Comparison of ENCODE assay signal across 20 cellular contexts in the genomic region with DNA sequence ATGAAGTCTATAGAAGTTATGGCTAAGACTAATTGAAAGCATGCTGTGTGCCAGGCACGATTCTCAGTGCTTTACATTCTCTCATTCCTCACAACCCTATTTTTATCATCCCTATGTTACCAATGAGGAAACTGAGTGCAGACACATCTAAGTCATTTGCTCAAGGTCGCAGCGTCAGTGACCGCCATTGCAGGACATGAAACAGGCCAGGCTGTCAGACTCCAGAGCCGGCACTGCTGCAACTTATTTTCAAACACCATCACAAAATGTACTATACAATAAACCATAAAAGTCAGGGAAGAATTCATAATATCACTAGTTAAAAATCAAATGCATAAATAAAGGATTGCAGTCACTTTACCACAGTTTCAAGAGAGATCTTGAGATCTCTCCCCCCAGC. TPM values are rescaled to one million over a fixed set of nuclear protein-coding genes. Genes with fewer than 3 reads are reported as not detected.
DNase-seq lines count a peak whose midpoint lies in the region; ATAC-seq and TF ChIP-seq lines count a peak whose summit lies in the region.
"Had no signal": no experiment of that assay in that cellular context is flagged by ENCODE, and none has a peak within 500 bp of the region (broad histone marks: within the 10 kb centered on the region; RNA-seq: fewer than 3 reads in every experiment).

No MANE protein-coding gene starts in this region.

- no peaks in the 10 kb centered on the region for H3K9me2 ChIP-seq in SK-N-SH

- CTCF ChIA-PET in SK-N-SH (lab: Yijun Ruan, JAX), result no interaction called here

- H3K27ac Mint-ChIP-seq in CD4-positive, CD25-positive, alpha-beta regulatory T cell, result no peak overlapping the region
- H3K27ac Mint-ChIP-seq: CD4-positive, alpha-beta T cell; H9 had no signal

- WGBS in heart left ventricle, 4 donors, result 52 to 59% (median 54%) methylated on average over 5 of the region's 5 CpGs
- WGBS in SK-N-SH (ENCODE audit: low lambda C conversion rate), result 64% methylated on average over 5 of the region's 5 CpGs

- peak in 2 of 4 donors; percentile 26 to 41 for ATAC-seq in heart left ventricle
- ATAC-seq in CD4-positive, CD25-positive, alpha-beta regulatory T cell (ENCODE audit: low read depth in 2 of 2), result no peak

- H3K36me3 Mint-ChIP-seq in CD4-positive, CD25-positive, alpha-beta regulatory T cell, result peaks cover 11% of the 10 kb centered on the region

- H2AFZ ChIP-seq in SK-N-SH (ENCODE audit: low read depth), result no peak overlapping the region

- H3K4me2 ChIP-seq in SK-N-SH, result no peak overlapping the region

- intact Hi-C loops in heart left ventricle (cut with DNase I) (loop anchor here in 3 of 10 donors (5.0 to 10.0 kb wide), 3 partner anchors 74 to 107 kb away; no protein-coding TSS in a partner anchor), cardiac septum (cut with DNase I) (no loop called here)

- no peak overlapping the region for H3K4me3 Mint-ChIP-seq in CD4-positive, CD25-positive, alpha-beta regulatory T cell
- H3K4me3 Mint-ChIP-seq: CD4-positive, alpha-beta T cell; H9 had no signal

- H3K27ac ChIP-seq in heart left ventricle, result peak overlapping the region in 11 of 12 donors; percentile 12 to 72 (median 56)
- H3K27ac ChIP-seq in CD4-positive, CD25-positive, alpha-beta regulatory T cell (ENCODE audit: insufficient read depth, low read length, poor library complexity, severe bottlenecking), result no peak overlapping the region
- H3K27ac ChIP-seq in SK-N-SH (ENCODE audit: low read depth in 2 of 2, low read length in 1 of 2), result peak overlapping the region in 1 of 2 experiments; percentile 56; a peak in 2 of 4 replicates
- peak overlapping the region; percentile 8 for H3K27ac ChIP-seq in muscle layer of duodenum (ENCODE audit: low read length)

- DNase-seq in heart left ventricle (peak in 2 of 5 donors; percentile 35 to 49), cardiac septum (ENCODE audit: low spot score) (no peak), SK-N-SH (no peak), HUDEP-2 (lab: John Stamatoyannopoulos, UW; ENCODE audit: unreplicated experiment in 76 of 76) (no peak), NCI-H187 treated with DMSO at 0.1 percent for 48 hours (lab: John Stamatoyannopoulos, UW) (no peak), COR-L47 (lab: John Stamatoyannopoulos, UW) (no peak)
- DNase-seq in CD4-positive, CD25-positive, alpha-beta regulatory T cell, result no peak
- DNase-seq: 8988T; Caco-2; CD4-positive, alpha-beta T cell; DMS 273 treated with DMSO at 0.1 percent for 48 hours; H9; KG1; NCI-H1105; NCI-H146; NCI-H226; NCI-H510A treated with DMSO at 0.1 percent for 48 hours; NCI-H82; OCI-M1 had no signal

- TF ChIP-seq EP300 in SK-N-SH (IDR thresholded peaks at IDR 0.05; ENCODE audit: borderline replicate concordance in 1 of 2, low read depth in 1 of 2, low read length in 1 of 2), result no peak

- H3K9me3 ChIP-seq in heart left ventricle (no peaks in the 10 kb centered on the region), SK-N-SH (no peaks in the 10 kb centered on the region), muscle layer of duodenum (ENCODE audit: control insufficient read depth in 1 of 2, low read length in 2 of 2) (no peaks in the 10 kb centered on the region)
- H3K9me3 ChIP-seq in CD4-positive, CD25-positive, alpha-beta regulatory T cell (ENCODE audit: control insufficient read depth in 2 of 2, low read length in 2 of 2), result no peaks in the 10 kb centered on the region
- H3K9me3 ChIP-seq: Caco-2 had no signal

- TF ChIP-seq POLR2A in heart left ventricle (IDR thresholded peaks at IDR 0.05), result no peak

- H3K27me3 ChIP-seq in heart left ventricle, result no peaks in the 10 kb centered on the region
- no peaks in the 10 kb centered on the region for H3K27me3 ChIP-seq in CD4-positive, CD25-positive, alpha-beta regulatory T cell (ENCODE audit: control insufficient read depth, insufficient read depth, low read length)
- no peaks in the 10 kb centered on the region for H3K27me3 ChIP-seq in SK-N-SH (ENCODE audit: insufficient read depth)
- H3K27me3 ChIP-seq in muscle layer of duodenum (ENCODE audit: low read depth, low read length), result no peaks in the 10 kb centered on the region

- POLR2A ChIA-PET in SK-N-SH (lab: Yijun Ruan, JAX), result no interaction called here

- no peak overlapping the region for H3K9ac ChIP-seq in SK-N-SH

- no peaks in the 10 kb centered on the region for H3K27me3 Mint-ChIP-seq in CD4-positive, CD25-positive, alpha-beta regulatory T cell
- H3K27me3 Mint-ChIP-seq: CD4-positive, alpha-beta T cell had no signal

- peaks cover 13% of the 10 kb centered on the region for H3F3A ChIP-seq in SK-N-SH (replicated peaks; ENCODE audit: insufficient read depth)

- peaks cover 0 to 1% (median 0%) of the 10 kb centered on the region in 7 donors for H3K9me3 Mint-ChIP-seq in CD4-positive, CD25-positive, alpha-beta regulatory T cell
- H3K9me3 Mint-ChIP-seq: CD4-positive, alpha-beta T cell; H9 had no signal

- H3K4me1 Mint-ChIP-seq in CD4-positive, CD25-positive, alpha-beta regulatory T cell, result peaks cover 26 to 45% (median 34%) of the 10 kb centered on the region in 4 donors

- H4K20me1 ChIP-seq in SK-N-SH (ENCODE audit: insufficient read depth), result peaks cover 35% of the 10 kb centered on the region

- TF ChIP-seq CTCF in heart left ventricle (IDR thresholded peaks at IDR 0.05) (no peak), SK-N-SH (IDR thresholded peaks at IDR 0.05) (no peak)

- H3K4me1 ChIP-seq in heart left ventricle, result peaks cover 0 to 69% (median 34%) of the 10 kb centered on the region in 12 donors
- H3K4me1 ChIP-seq in CD4-positive, CD25-positive, alpha-beta regulatory T cell (ENCODE audit: control insufficient read depth, insufficient read depth, low read length, poor library complexity, severe bottlenecking), result peaks cover 78% of the 10 kb centered on the region
- peaks cover 22 to 24% of the 10 kb centered on the region in 2 experiments; a peak in 3 of 4 replicates for H3K4me1 ChIP-seq in SK-N-SH (ENCODE audit: control insufficient read depth in 1 of 2, insufficient read depth in 2 of 2, low read depth in 1 of 2, low read length in 1 of 2)
- H3K4me1 ChIP-seq in muscle layer of duodenum (ENCODE audit: control insufficient read depth in 1 of 2, insufficient read depth in 2 of 2, low read length in 2 of 2), result peaks cover 4 to 23% of the 10 kb centered on the region in 2 donors

- H3K36me3 ChIP-seq in heart left ventricle (no peaks in the 10 kb centered on the region), SK-N-SH (replicated peaks in 1 of 2; ENCODE audit: control insufficient read depth in 1 of 2, insufficient read depth in 2 of 2, low read length in 1 of 2) (no peaks in the 10 kb centered on the region), muscle layer of duodenum (ENCODE audit: control insufficient read depth in 1 of 2, insufficient read depth in 2 of 2, low read length in 2 of 2) (no peaks in the 10 kb centered on the region)
- no peaks in the 10 kb centered on the region for H3K36me3 ChIP-seq in CD4-positive, CD25-positive, alpha-beta regulatory T cell (ENCODE audit: control insufficient read depth, insufficient read depth, low read length)

- H3K79me2 ChIP-seq in SK-N-SH (ENCODE audit: insufficient read depth), result peaks cover 94% of the 10 kb centered on the region

- no peak overlapping the region for H3K4me3 ChIP-seq in heart left ventricle
- H3K4me3 ChIP-seq in CD4-positive, CD25-positive, alpha-beta regulatory T cell (ENCODE audit: low read depth, low read length), result peak overlapping the region; percentile 4
- no peak overlapping the region for H3K4me3 ChIP-seq in SK-N-SH (ENCODE audit: low read depth in 2 of 2, low read length in 1 of 2)
- H3K4me3 ChIP-seq in muscle layer of duodenum (ENCODE audit: low read depth in 1 of 2, low read length in 2 of 2), result no peak overlapping the region

- no peak for TF ChIP-seq RAD21 in SK-N-SH (IDR thresholded peaks at IDR 0.05; ENCODE audit: low read length)

TF ChIP-seq in SK-N-SH, 30 proteins besides CTCF, POLR2A, EP300 and RAD21:
- TF ChIP-seq TCF12 (IDR thresholded peaks at IDR 0.05), result peak; percentile 9; the same call in 1 of the 2 replicates
- TF ChIP-seq SMC3 (IDR thresholded peaks at IDR 0.05; ENCODE audit: low read depth, low read length), result no peak
TF ChIP-seq in SK-N-SH: peak in this region for 1.

RNA-seq across cellular contexts. Expression of gene STK39, which starts 5.6 kb away (rescaled TPM):
- 10 to 100 TPM; 13.1 to 33.2 (median 21.5) TPM for total RNA-seq in heart left ventricle
- polyA plus RNA-seq in heart left ventricle, result 10 to 100 TPM; 18.2 to 40.1 TPM
- 24.6 TPM for total RNA-seq in cardiac septum
- 27.2 TPM for total RNA-seq in CD4-positive, CD25-positive, alpha-beta regulatory T cell
- polyA plus RNA-seq in CD4-positive, CD25-positive, alpha-beta regulatory T cell, result 10 to 100 TPM in 1 of 4 donors, 1 to 10 TPM in 3; 4.4 to 12.1 (median 7.0) TPM
- polyA plus RNA-seq in SK-N-SH (2012; rRNA removed), result 9.6 and 12.3 TPM in 2 replicates
- 15.1 and 20.5 TPM in 2 replicates for polyA plus RNA-seq in SK-N-SH (2012; cell fraction: cytosol; rRNA removed)
- 4.0 and 8.4 TPM in 2 replicates for polyA plus RNA-seq in SK-N-SH (2012; cell fraction: nucleus; rRNA removed)
